Comparison of ENCODE assay signal across 1 cellular context in genomic region chr19:51169283-51169918, GRCh38.
TF ChIP-seq lines count a peak whose summit lies in the region.

No MANE protein-coding gene starts in this region.

TF ChIP-seq in GM12878, 131 proteins besides CTCF, POLR2A, EP300 and RAD21:
- peak; percentile 31; the same call in 1 of the 2 replicates for TF ChIP-seq SMC3 (IDR thresholded peaks at IDR 0.05; ENCODE audit: borderline replicate concordance, low read length)
